In genomic region chr1:235688096-235688495, GRCh38 we compare ENCODE assay signal across 17 cellular contexts. TPM values are rescaled to one million over a fixed set of nuclear protein-coding genes. Genes with fewer than 3 reads are reported as not detected.
DNase-seq lines count a peak whose midpoint lies in the region; ATAC-seq and TF ChIP-seq lines count a peak whose summit lies in the region.
"Had no signal": no experiment of that assay in that cellular context is flagged by ENCODE, and none has a peak within 500 bp of the region (broad histone marks: within the 10 kb centered on the region; RNA-seq: fewer than 3 reads in every experiment).

No MANE protein-coding gene starts in this region.

- no peaks in the 10 kb centered on the region for H3K4me1 Mint-ChIP-seq in activated T-cell treated with anti-CD3 and anti-CD28 coated beads, Interleukin-2, amount 50 U/mL, for 72 hours (ENCODE audit: low read depth)
- no peaks in the 10 kb centered on the region for H3K4me1 Mint-ChIP-seq in activated T-cell treated with anti-CD3 and anti-CD28 coated beads, Interleukin-2, amount 50 U/mL, for 4 hours (ENCODE audit: low read depth)
- H3K4me1 Mint-ChIP-seq in activated T-helper 17 cell treated with anti-CD3 and anti-CD28 coated beads, Interleukin-2, amount 50 U/mL, for 72 hours = no peaks in the 10 kb centered on the region
- H3K4me1 Mint-ChIP-seq in mesothelial cell of epicardium = no peaks in the 10 kb centered on the region
- H3K4me1 Mint-ChIP-seq: CD4-positive, alpha-beta memory T cell had no signal

- no peak for DNase-seq in activated T-cell treated with anti-CD3 and anti-CD28 coated beads, Interleukin-2, amount 50 U/mL, for 72 hours
- no peak for DNase-seq in activated T-cell treated with anti-CD3 and anti-CD28 coated beads, Interleukin-2, amount 50 U/mL, for 4 hours
- peak; percentile 41 for DNase-seq in fibroblast of gingiva (ENCODE audit: low read depth)
- no peak for DNase-seq in WERI-Rb-1
- DNase-seq in mesothelial cell of epicardium (ENCODE audit: low spot score in 2 of 2, unreplicated experiment in 2 of 2) = no peak
- DNase-seq: AML-193; CD4-positive, alpha-beta memory T cell; DMS153; DMS79; GDM1; GM23248 had no signal

- H3K36me3 ChIP-seq in WERI-Rb-1 = no peaks in the 10 kb centered on the region
- H3K36me3 ChIP-seq: HAP-1 had no signal

- no peaks in the 10 kb centered on the region for H3K9me3 Mint-ChIP-seq in activated T-cell treated with anti-CD3 and anti-CD28 coated beads, Interleukin-2, amount 50 U/mL, for 72 hours
- H3K9me3 Mint-ChIP-seq in activated T-cell treated with anti-CD3 and anti-CD28 coated beads, Interleukin-2, amount 50 U/mL, for 4 hours = no peaks in the 10 kb centered on the region
- no peaks in the 10 kb centered on the region for H3K9me3 Mint-ChIP-seq in activated T-helper 17 cell treated with anti-CD3 and anti-CD28 coated beads, Interleukin-2, amount 50 U/mL, for 72 hours
- no peaks in the 10 kb centered on the region for H3K9me3 Mint-ChIP-seq in mesothelial cell of epicardium
- H3K9me3 Mint-ChIP-seq: CD4-positive, alpha-beta memory T cell had no signal

- peaks cover 2 to 12% of the 10 kb centered on the region in 2 donors for H3K36me3 Mint-ChIP-seq in activated T-cell treated with anti-CD3 and anti-CD28 coated beads, Interleukin-2, amount 50 U/mL, for 72 hours (ENCODE audit: insufficient read depth in 2 of 2)
- peaks cover 32% of the 10 kb centered on the region for H3K36me3 Mint-ChIP-seq in activated T-cell treated with anti-CD3 and anti-CD28 coated beads, Interleukin-2, amount 50 U/mL, for 4 hours (ENCODE audit: insufficient read depth)
- H3K36me3 Mint-ChIP-seq in activated T-helper 17 cell treated with anti-CD3 and anti-CD28 coated beads, Interleukin-2, amount 50 U/mL, for 72 hours (ENCODE audit: low read depth) = peaks cover 84% of the 10 kb centered on the region
- H3K36me3 Mint-ChIP-seq in mesothelial cell of epicardium = peaks cover 3% of the 10 kb centered on the region

- no peaks in the 10 kb centered on the region for H3K27me3 ChIP-seq in WERI-Rb-1 (ENCODE audit: insufficient read depth, low read depth, severe bottlenecking)

- H3K4me3 Mint-ChIP-seq in activated T-cell treated with anti-CD3 and anti-CD28 coated beads, Interleukin-2, amount 50 U/mL, for 72 hours = no peak overlapping the region
- H3K4me3 Mint-ChIP-seq in activated T-cell treated with anti-CD3 and anti-CD28 coated beads, Interleukin-2, amount 50 U/mL, for 4 hours = no peak overlapping the region
- H3K4me3 Mint-ChIP-seq in activated T-helper 17 cell treated with anti-CD3 and anti-CD28 coated beads, Interleukin-2, amount 50 U/mL, for 72 hours = no peak overlapping the region
- no peak overlapping the region for H3K4me3 Mint-ChIP-seq in mesothelial cell of epicardium
- H3K4me3 Mint-ChIP-seq: CD4-positive, alpha-beta memory T cell had no signal

- no peaks in the 10 kb centered on the region for H3K27me3 Mint-ChIP-seq in activated T-cell treated with anti-CD3 and anti-CD28 coated beads, Interleukin-2, amount 50 U/mL, for 72 hours (ENCODE audit: low read depth)
- H3K27me3 Mint-ChIP-seq in activated T-cell treated with anti-CD3 and anti-CD28 coated beads, Interleukin-2, amount 50 U/mL, for 4 hours (ENCODE audit: low read depth) = no peaks in the 10 kb centered on the region
- H3K27me3 Mint-ChIP-seq in activated T-helper 17 cell treated with anti-CD3 and anti-CD28 coated beads, Interleukin-2, amount 50 U/mL, for 72 hours = no peaks in the 10 kb centered on the region
- H3K27me3 Mint-ChIP-seq in mesothelial cell of epicardium (ENCODE audit: low read depth) = no peaks in the 10 kb centered on the region
- H3K27me3 Mint-ChIP-seq: CD4-positive, alpha-beta memory T cell had no signal

- no peak for ATAC-seq in activated T-cell treated with anti-CD3 and anti-CD28 coated beads, Interleukin-2, amount 50 U/mL, for 72 hours (replicated peaks in 1 of 2)
- no peak for ATAC-seq in activated T-cell treated with anti-CD3 and anti-CD28 coated beads, Interleukin-2, amount 50 U/mL, for 4 hours
- ATAC-seq in activated T-helper 17 cell treated with anti-CD3 and anti-CD28 coated beads, Interleukin-2, amount 50 U/mL, for 72 hours (replicated peaks) = no peak
- no peak for ATAC-seq in HG03565 (IDR thresholded peaks at IDR 0.05; ENCODE audit: unreplicated experiment)
- ATAC-seq: A549 had no signal

- no peak for TF ChIP-seq CTCF in WERI-Rb-1 (IDR thresholded peaks at IDR 0.05; ENCODE audit: low read depth, low read length)
- TF ChIP-seq CTCF in mesothelial cell of epicardium (IDR thresholded peaks at IDR 0.05; ENCODE audit: unreplicated experiment) = no peak

- no peak overlapping the region for H3K27ac ChIP-seq in WERI-Rb-1
- H3K27ac ChIP-seq: 22Rv1, C4-2B, GM23248 had no signal

- H3K9me3 ChIP-seq in WERI-Rb-1 (ENCODE audit: severe bottlenecking) = no peaks in the 10 kb centered on the region
- H3K9me3 ChIP-seq: A549, HAP-1 had no signal

- peak overlapping the region; percentile 55 for H3K27ac Mint-ChIP-seq in activated T-cell treated with anti-CD3 and anti-CD28 coated beads, Interleukin-2, amount 50 U/mL, for 72 hours
- peak overlapping the region; percentile 17 for H3K27ac Mint-ChIP-seq in activated T-helper 17 cell treated with anti-CD3 and anti-CD28 coated beads, Interleukin-2, amount 50 U/mL, for 72 hours
- no peak overlapping the region for H3K27ac Mint-ChIP-seq in mesothelial cell of epicardium

- no peak overlapping the region for H3K4me3 ChIP-seq in WERI-Rb-1 (ENCODE audit: low read depth, low read length)
- H3K4me3 ChIP-seq: A549, GM23248, HAP-1 had no signal

RNA-seq across cellular contexts. Expression of gene GNG4, which starts 38.5 kb away (rescaled TPM):
- 10 to 100 TPM; 13.9 to 20.4 TPM for total RNA-seq in activated T-cell treated with anti-CD3 and anti-CD28 coated beads, Interleukin-2, amount 50 U/mL, for 72 hours
- total RNA-seq in activated T-cell treated with anti-CD3 and anti-CD28 coated beads, Interleukin-2, amount 50 U/mL, for 4 hours = 1 to 10 TPM in 1 of 3 donors, under 1 TPM in 2; 0.26 to 1.4 (median 0.58) TPM
- 1 to 10 TPM in 1 of 2 donors, under 1 TPM in 1; 0.32 to 2.1 TPM for total RNA-seq in activated T-helper 17 cell treated with anti-CD3 and anti-CD28 coated beads, Interleukin-2, amount 50 U/mL, for 72 hours
- 2.6 to 3.2 TPM (median 2.9 TPM) in 3 replicates for total RNA-seq in mesothelial cell of epicardium
